Comparison of ENCODE assay signal across 14 cellular contexts in the genomic region with DNA sequence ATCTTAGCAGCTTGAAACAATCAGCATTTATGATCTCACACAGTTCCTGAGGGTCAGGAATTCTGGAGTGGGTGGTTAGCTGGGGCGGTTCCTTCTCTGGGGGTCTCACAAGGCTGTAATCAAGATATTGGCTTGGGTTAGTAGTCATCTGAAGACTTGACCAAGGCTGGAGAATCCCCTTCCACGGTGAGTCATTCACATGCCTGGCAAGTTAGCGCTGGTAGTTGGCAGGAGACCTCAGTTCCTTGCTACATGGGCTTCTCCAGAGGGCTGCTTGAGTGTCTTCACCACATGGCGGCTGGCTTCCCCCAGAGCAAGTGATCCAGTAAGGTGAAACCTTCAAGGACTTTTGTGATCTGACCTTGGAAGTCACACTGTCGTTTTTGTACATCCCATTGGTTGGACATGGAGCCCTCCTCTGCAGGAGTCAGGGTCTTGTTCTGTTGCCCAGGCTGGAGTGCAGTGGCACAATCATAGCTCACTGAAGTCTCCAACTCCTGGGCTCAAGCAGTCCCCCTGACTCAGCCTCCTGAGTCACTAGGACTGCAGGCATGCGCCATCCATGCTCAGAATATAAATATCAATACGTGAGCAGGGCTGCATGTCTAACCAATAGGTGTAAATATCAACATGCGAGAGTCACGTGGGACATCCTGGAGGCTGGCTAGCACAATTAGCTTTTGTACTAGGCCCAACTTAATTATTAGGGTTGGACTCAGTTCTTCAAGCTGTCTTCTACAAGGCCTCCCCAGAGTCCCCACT. TPM values are rescaled to one million over a fixed set of nuclear protein-coding genes. Genes with fewer than 3 reads are reported as not detected.
DNase-seq lines count a peak whose midpoint lies in the region; ATAC-seq, FAIRE-seq and TF ChIP-seq lines count a peak whose summit lies in the region.
"Had no signal": no experiment of that assay in that cellular context is flagged by ENCODE, and none has a peak within 500 bp of the region (broad histone marks: within the 10 kb centered on the region; RNA-seq: fewer than 3 reads in every experiment).

No MANE protein-coding gene starts in this region.

- CTCF ChIA-PET in K562 (lab: Yijun Ruan, JAX; ENCODE audit: low intra/inter-chr PET ratio) (no interaction called here), HepG2 (lab: Yijun Ruan, JAX; ENCODE audit: low intra/inter-chr PET ratio, low total read pairs) (interaction anchor here (1.0 to 2.5 kb wide), 2 partner anchors 8 to 34 kb away, joined by 3 to 11 read pairs; a partner anchor contains a TSS)

- H2AFZ ChIP-seq in K562 (ENCODE audit: low read depth, low read length): peak overlapping the region; percentile 38
- H2AFZ ChIP-seq in HepG2 (ENCODE audit: low read length): peak overlapping the region; percentile 80

- H3K4me3 ChIP-seq in K562: no peak overlapping the region
- peak overlapping the region; percentile 8 to 40 (median 31); a peak in 5 of 6 replicates for H3K4me3 ChIP-seq in HepG2 (replicated peaks in 1 of 3; ENCODE audit: insufficient read depth in 1 of 3, low read depth in 2 of 3, low read length in 3 of 3)
- H3K4me3 ChIP-seq: lower lobe of right lung had no signal

- H3K9ac ChIP-seq in K562 (ENCODE audit: insufficient read depth in 1 of 2, low read depth in 2 of 2, low read length in 2 of 2): no peak overlapping the region; a peak in 1 of 4 replicates
- H3K9ac ChIP-seq in HepG2 (ENCODE audit: insufficient read depth, low read depth, low read length): peak overlapping the region; percentile 31

- no peaks in the 10 kb centered on the region for H3K36me3 ChIP-seq in K562 (ENCODE audit: control insufficient read depth, insufficient read depth, low read length)
- H3K36me3 ChIP-seq in HepG2 (replicated peaks in 1 of 2; ENCODE audit: control insufficient read depth in 1 of 2, insufficient read depth in 2 of 2, low read length in 2 of 2): no peaks in the 10 kb centered on the region
- H3K36me3 ChIP-seq: lower lobe of right lung had no signal

- no peak for TF ChIP-seq POLR2A in K562 (conservative IDR thresholded peaks at IDR 0.05)
- no peak for TF ChIP-seq POLR2A in HepG2 (IDR thresholded peaks at IDR 0.05; ENCODE audit: insufficient read depth in 1 of 2, low read depth in 2 of 2, low read length in 2 of 2)

- WGBS in K562 (ENCODE audit: insufficient coverage, low coverage, missing lambda C conversion rate): 55% methylated on average over 7 of the region's 9 CpGs
- WGBS in HepG2 (ENCODE audit: low lambda C conversion rate): 19% methylated on average over 6 of the region's 9 CpGs

- POLR2A ChIA-PET in K562 (lab: Yijun Ruan, JAX): interaction anchor here (0.6 kb wide), 1 partner anchor 602 kb away, joined by 3 read pairs; no protein-coding TSS in a partner anchor
- POLR2A ChIA-PET in HepG2 (lab: Yijun Ruan, JAX): interaction anchor here (0.5 to 4.8 kb wide), 8 partner anchors 8 to 191 kb away, joined by 3 to 35 read pairs (median 16); a partner anchor contains a TSS

- DNase-seq in AG20443 (ENCODE audit: low spot score): peak; percentile 80
- DNase-seq in M059J (ENCODE audit: low read depth): peak; percentile 84
- DNase-seq in K562 (ENCODE audit: extremely low read depth in 1 of 4, low spot score in 3 of 4): no peak
- DNase-seq in HepG2 (ENCODE audit: low spot score): peak; percentile 41
- no peak for DNase-seq in NCI-H1694 (lab: John Stamatoyannopoulos, UW)
- DNase-seq: activated CD4-positive, alpha-beta T cell treated with anti-CD3 and anti-CD28 coated beads for 36 hours; activated naive CD4-positive, alpha-beta T cell treated with anti-CD3 and anti-CD28 coated beads for 36 hours; lower lobe of right lung; NCI-H1417; OCI-M1 had no signal

- TF ChIP-seq CTCF in K562 (IDR thresholded peaks at IDR 0.05 in 2 of 3, conservative IDR thresholded peaks at IDR 0.05 in 1 of 3; ENCODE audit: insufficient read depth in 2 of 3, low read depth in 1 of 3, low read length in 3 of 3) (no peak), HepG2 (CRISPR knock-in tag; IDR thresholded peaks at IDR 0.05) (no peak)

- intact Hi-C loops in K562 (cut with micrococcal nuclease): no loop called here
- intact Hi-C loops in HepG2 (cut with micrococcal nuclease; ENCODE audit: unreplicated experiment): no loop called here

- no peak overlapping the region for H3K4me2 ChIP-seq in K562 (ENCODE audit: insufficient read depth, low read length)
- H3K4me2 ChIP-seq in HepG2 (ENCODE audit: low read depth, low read length): peak overlapping the region; percentile 80

- H3K9me3 ChIP-seq in K562 (replicated peaks; ENCODE audit: control insufficient read depth, insufficient read depth, low read depth, low read length): no peaks in the 10 kb centered on the region
- no peaks in the 10 kb centered on the region for H3K9me3 ChIP-seq in HepG2 (ENCODE audit: low read length)
- H3K9me3 ChIP-seq: lower lobe of right lung had no signal

- H3K4me1 ChIP-seq in K562 (replicated peaks in 1 of 2; ENCODE audit: control insufficient read depth in 2 of 2, insufficient read depth in 2 of 2, low read length in 2 of 2) (no peaks in the 10 kb centered on the region), HepG2 (ENCODE audit: insufficient read depth, low read length) (peaks cover 46% of the 10 kb centered on the region)
- H3K4me1 ChIP-seq: lower lobe of right lung had no signal

- H3K27me3 ChIP-seq in K562 (ENCODE audit: control insufficient read depth in 2 of 2, insufficient read depth in 2 of 2, low read length in 2 of 2): no peaks in the 10 kb centered on the region
- H3K27me3 ChIP-seq in HepG2 (ENCODE audit: control insufficient read depth in 1 of 2, insufficient read depth in 2 of 2, low read length in 2 of 2): no peaks in the 10 kb centered on the region; a peak in 1 of 5 replicates

- TF ChIP-seq EP300 in K562 (IDR thresholded peaks at IDR 0.05; ENCODE audit: low read length): no peak
- TF ChIP-seq EP300 in HepG2 (IDR thresholded peaks at IDR 0.05; ENCODE audit: low read depth in 2 of 2, low read length in 2 of 2): no peak
- TF ChIP-seq EP300 in HepG2 (CRISPR knock-in tag; IDR thresholded peaks at IDR 0.05; ENCODE audit: borderline replicate concordance): no peak

- no TSS peak for BruUV-seq in K562 (replicated peaks; lab: Mats Ljungman, UMichigan)
- BruUV-seq in HepG2 (replicated peaks; lab: Mats Ljungman, UMichigan): no TSS peak

- in situ Hi-C loops in K562 (cut with MboI) (no loop called here), HepG2 (cut with HindIII; ENCODE audit: extremely low pct_ligation_motif_present, low pct_unique_long_range_greater_than_20kb) (no loop called here)

- no peaks in the 10 kb centered on the region for H4K20me1 ChIP-seq in K562 (replicated peaks; ENCODE audit: control insufficient read depth, insufficient read depth, low read length)
- H4K20me1 ChIP-seq in HepG2 (ENCODE audit: insufficient read depth, low read length): no peaks in the 10 kb centered on the region

- H3K9me1 ChIP-seq in K562 (ENCODE audit: control insufficient read depth, insufficient read depth, low read length): no peaks in the 10 kb centered on the region

- H3K79me2 ChIP-seq in K562 (ENCODE audit: control insufficient read depth, insufficient read depth, low read length) (no peaks in the 10 kb centered on the region), HepG2 (ENCODE audit: insufficient read depth, low read length) (no peaks in the 10 kb centered on the region)

- H3K27ac ChIP-seq in K562 (ENCODE audit: extremely low read depth, low read depth, low read length) (no peak overlapping the region), HepG2 (ENCODE audit: extremely low read length, insufficient read depth, low read length) (peak overlapping the region; percentile 10)
- H3K27ac ChIP-seq: lower lobe of right lung had no signal

- no peak for TF ChIP-seq RAD21 in K562 (CRISPR knock-in tag; conservative IDR thresholded peaks at IDR 0.05 in 1 of 2, IDR thresholded peaks at IDR 0.05 in 1 of 2)
- TF ChIP-seq RAD21 in HepG2 (CRISPR knock-in tag; IDR thresholded peaks at IDR 0.05): no peak

- ATAC-seq in K562 (no peak), HepG2 (peak; percentile 73), GM18502 (IDR thresholded peaks at IDR 0.05; ENCODE audit: poor library complexity, unreplicated experiment) (no peak), GM21381 (IDR thresholded peaks at IDR 0.05; ENCODE audit: unreplicated experiment) (no peak), HG03139 (IDR thresholded peaks at IDR 0.05; ENCODE audit: unreplicated experiment) (no peak)

- FAIRE-seq in K562 (lab: Jason Lieb, UNC) (no peak), HepG2 (lab: Jason Lieb, UNC) (no peak)
- FAIRE-seq: D721Med had no signal

RNA-seq across cellular contexts. Expression of a gene that starts 7.2 kb away (rescaled TPM):
- 67.4 and 71.3 TPM in 2 replicates for total RNA-seq in M059J (2014; rRNA removed; shearing (Covaris generic))
- 25.2 and 45.8 TPM in 2 replicates for total RNA-seq in K562 (2011; cell fraction: chromatin; rRNA removed; ENCODE audit: low replicate concordance)
- total RNA-seq in K562 (2011; cell fraction: nucleolus; rRNA removed): 29.2 and 30.9 TPM in 2 replicates
- total RNA-seq in K562 (2011; cell fraction: nucleoplasm; rRNA removed): 33.9 and 44.9 TPM in 2 replicates
- total RNA-seq in K562 (2014; rRNA removed) (22.4 and 27.9 TPM in 2 replicates), K562 (2014; rRNA removed; fragmentation: Illumina TruSeq; extraction: Trizol) (26.0 and 27.3 TPM in 2 replicates), K562 (2015; rRNA removed; fragmentation: Illumina TruSeq; extraction: Trizol) (21.0 and 21.4 TPM in 2 replicates), K562 (2021) (24.1 and 24.8 TPM in 2 replicates), HepG2 (2016; rRNA removed; fragmentation: Illumina TruSeq; extraction: Trizol) (159 and 167 TPM in 2 replicates)
- polyA plus RNA-seq in K562 (2011; rRNA removed) (55.0 and 57.1 TPM in 2 replicates), K562 (2014; fragmentation: Illumina TruSeq; extraction: Trizol) (31.9 and 35.0 TPM in 2 replicates), K562 (2014; fragmentation: Nextera tagmentation; extraction: Ambion mirVana) (10 to 100 TPM; 10.2 to 13.5 TPM), K562 (2014; rRNA removed) (26.4 and 32.0 TPM in 2 replicates), HepG2 (2011; rRNA removed) (203 and 212 TPM in 2 replicates)
- polyA plus RNA-seq in K562 (2011; cell fraction: cytosol; rRNA removed): 39.0 and 41.9 TPM in 2 replicates
- 26.0 and 27.4 TPM in 2 replicates for polyA plus RNA-seq in K562 (2011; cell fraction: nucleus; rRNA removed)
- 27.7 and 40.8 TPM in 2 replicates for polyA plus RNA-seq in K562 (2012)
- 24.9 and 25.8 TPM in 2 replicates for polyA minus RNA-seq in K562 (2011; rRNA and poly(A)+ RNA removed)
- polyA minus RNA-seq in K562 (2011; cell fraction: cytosol; rRNA and poly(A)+ RNA removed): 19.2 and 21.1 TPM in 2 replicates
- polyA minus RNA-seq in K562 (2011; cell fraction: nucleus; rRNA and poly(A)+ RNA removed): 7.9 and 11.9 TPM in 2 replicates
- 36.4 and 36.6 TPM in 2 replicates for total RNA-seq in HepG2 (2016; cell fraction: cytosol; rRNA removed; fragmentation: Illumina TruSeq; extraction: Trizol; ENCODE audit: low read depth)
- total RNA-seq in HepG2 (2016; cell fraction: insoluble cytoplasmic fraction; rRNA removed; fragmentation: Illumina TruSeq; extraction: Trizol): 162 and 163 TPM in 2 replicates
- total RNA-seq in HepG2 (2016; cell fraction: membrane; rRNA removed; fragmentation: Illumina TruSeq; extraction: Trizol): 98.2 and 102 TPM in 2 replicates
- total RNA-seq in HepG2 (2016; cell fraction: nucleus; rRNA removed; fragmentation: Illumina TruSeq; extraction: Trizol): 68.4 and 75.1 TPM in 2 replicates
- 167 and 170 TPM in 2 replicates for polyA plus RNA-seq in HepG2 (2011; cell fraction: cytosol; rRNA removed)
- polyA plus RNA-seq in HepG2 (2011; cell fraction: nucleus; rRNA removed): 133 and 152 TPM in 2 replicates
- polyA plus RNA-seq in HepG2 (2012): 126 and 158 TPM in 2 replicates
- polyA plus RNA-seq in HepG2 (2016; cell fraction: cytosol; fragmentation: Illumina TruSeq; extraction: Trizol; ENCODE audit: low read depth): 33.2 and 39.7 TPM in 2 replicates
- 169 and 174 TPM in 2 replicates for polyA plus RNA-seq in HepG2 (2016; cell fraction: insoluble cytoplasmic fraction; fragmentation: Illumina TruSeq; extraction: Trizol; ENCODE audit: low read depth)
- polyA plus RNA-seq in HepG2 (2016; cell fraction: membrane; fragmentation: Illumina TruSeq; extraction: Trizol; ENCODE audit: low read depth): 73.5 and 79.3 TPM in 2 replicates
- polyA plus RNA-seq in HepG2 (2016; cell fraction: nucleus; fragmentation: Illumina TruSeq; extraction: Trizol; ENCODE audit: insufficient read depth, low read depth): 104 and 117 TPM in 2 replicates
- 19.6 and 162 TPM in 2 replicates for polyA minus RNA-seq in HepG2 (2011; rRNA and poly(A)+ RNA removed; ENCODE audit: low replicate concordance)
- 70.8 and 86.6 TPM in 2 replicates for polyA minus RNA-seq in HepG2 (2011; cell fraction: cytosol; rRNA and poly(A)+ RNA removed)
- 55.0 and 66.1 TPM in 2 replicates for polyA minus RNA-seq in HepG2 (2011; cell fraction: nucleus; rRNA and poly(A)+ RNA removed)

RNA-seq across cellular contexts. Expression of a gene that starts 15.3 kb away (rescaled TPM):
- total RNA-seq in M059J (2014; rRNA removed; shearing (Covaris generic)): 50.5 and 86.0 TPM in 2 replicates
- 30.7 and 40.6 TPM in 2 replicates for total RNA-seq in K562 (2011; cell fraction: chromatin; rRNA removed; ENCODE audit: low replicate concordance)
- 21.0 and 23.7 TPM in 2 replicates for total RNA-seq in K562 (2011; cell fraction: nucleolus; rRNA removed)
- 26.1 and 26.9 TPM in 2 replicates for total RNA-seq in K562 (2011; cell fraction: nucleoplasm; rRNA removed)
- total RNA-seq in K562 (2014; rRNA removed) (20.2 and 24.9 TPM in 2 replicates), K562 (2014; rRNA removed; fragmentation: Illumina TruSeq; extraction: Trizol) (21.7 and 22.4 TPM in 2 replicates), K562 (2015; rRNA removed; fragmentation: Illumina TruSeq; extraction: Trizol) (19.5 and 20.0 TPM in 2 replicates), K562 (2021) (32.5 and 33.8 TPM in 2 replicates), HepG2 (2016; rRNA removed; fragmentation: Illumina TruSeq; extraction: Trizol) (33.3 and 45.3 TPM in 2 replicates)
- polyA plus RNA-seq in K562 (2011; rRNA removed) (11.8 and 15.2 TPM in 2 replicates), K562 (2014; fragmentation: Illumina TruSeq; extraction: Trizol) (9.1 TPM in 2 replicates), K562 (2014; fragmentation: Nextera tagmentation; extraction: Ambion mirVana) (1 to 10 TPM; 2.2 to 2.8 TPM), K562 (2014; rRNA removed) (11.5 and 14.2 TPM in 2 replicates), HepG2 (2011; rRNA removed) (8.8 and 9.3 TPM in 2 replicates)
- polyA plus RNA-seq in K562 (2011; cell fraction: cytosol; rRNA removed): 9.0 and 14.5 TPM in 2 replicates
- polyA plus RNA-seq in K562 (2011; cell fraction: nucleus; rRNA removed): 6.9 and 8.0 TPM in 2 replicates
- 5.3 and 7.7 TPM in 2 replicates for polyA plus RNA-seq in K562 (2012)
- 28.1 and 37.4 TPM in 2 replicates for polyA minus RNA-seq in K562 (2011; rRNA and poly(A)+ RNA removed)
- polyA minus RNA-seq in K562 (2011; cell fraction: cytosol; rRNA and poly(A)+ RNA removed): 16.1 and 17.8 TPM in 2 replicates
- polyA minus RNA-seq in K562 (2011; cell fraction: nucleus; rRNA and poly(A)+ RNA removed): 8.5 and 14.0 TPM in 2 replicates
- 6.6 and 7.4 TPM in 2 replicates for total RNA-seq in HepG2 (2016; cell fraction: cytosol; rRNA removed; fragmentation: Illumina TruSeq; extraction: Trizol; ENCODE audit: low read depth)
- total RNA-seq in HepG2 (2016; cell fraction: insoluble cytoplasmic fraction; rRNA removed; fragmentation: Illumina TruSeq; extraction: Trizol): 33.3 and 42.0 TPM in 2 replicates
- 21.0 and 24.2 TPM in 2 replicates for total RNA-seq in HepG2 (2016; cell fraction: membrane; rRNA removed; fragmentation: Illumina TruSeq; extraction: Trizol)
- total RNA-seq in HepG2 (2016; cell fraction: nucleus; rRNA removed; fragmentation: Illumina TruSeq; extraction: Trizol): 25.6 and 28.1 TPM in 2 replicates
- 6.9 and 7.3 TPM in 2 replicates for polyA plus RNA-seq in HepG2 (2011; cell fraction: cytosol; rRNA removed)
- 8.1 and 8.6 TPM in 2 replicates for polyA plus RNA-seq in HepG2 (2011; cell fraction: nucleus; rRNA removed)
- polyA plus RNA-seq in HepG2 (2012): 6.4 TPM in 2 replicates
- polyA plus RNA-seq in HepG2 (2016; cell fraction: cytosol; fragmentation: Illumina TruSeq; extraction: Trizol; ENCODE audit: low read depth): 3.3 and 5.4 TPM in 2 replicates
- polyA plus RNA-seq in HepG2 (2016; cell fraction: insoluble cytoplasmic fraction; fragmentation: Illumina TruSeq; extraction: Trizol; ENCODE audit: low read depth): 21.1 and 24.6 TPM in 2 replicates
- 9.8 and 11.9 TPM in 2 replicates for polyA plus RNA-seq in HepG2 (2016; cell fraction: membrane; fragmentation: Illumina TruSeq; extraction: Trizol; ENCODE audit: low read depth)
- 23.3 and 24.8 TPM in 2 replicates for polyA plus RNA-seq in HepG2 (2016; cell fraction: nucleus; fragmentation: Illumina TruSeq; extraction: Trizol; ENCODE audit: insufficient read depth, low read depth)
- 25.7 and 39.3 TPM in 2 replicates for polyA minus RNA-seq in HepG2 (2011; rRNA and poly(A)+ RNA removed; ENCODE audit: low replicate concordance)
- 12.4 and 13.6 TPM in 2 replicates for polyA minus RNA-seq in HepG2 (2011; cell fraction: cytosol; rRNA and poly(A)+ RNA removed)
- 11.5 and 15.2 TPM in 2 replicates for polyA minus RNA-seq in HepG2 (2011; cell fraction: nucleus; rRNA and poly(A)+ RNA removed)

RNA-seq across cellular contexts. Expression of a gene that starts 34.6 kb away (rescaled TPM):
- 22.3 and 30.5 TPM in 2 replicates for total RNA-seq in M059J (2014; rRNA removed; shearing (Covaris generic))
- 114 and 141 TPM in 2 replicates for total RNA-seq in K562 (2011; cell fraction: chromatin; rRNA removed; ENCODE audit: low replicate concordance)
- total RNA-seq in K562 (2011; cell fraction: nucleolus; rRNA removed): 84.7 and 85.2 TPM in 2 replicates
- 72.6 and 76.2 TPM in 2 replicates for total RNA-seq in K562 (2011; cell fraction: nucleoplasm; rRNA removed)
- total RNA-seq in K562 (2014; rRNA removed) (50.9 and 56.5 TPM in 2 replicates), K562 (2014; rRNA removed; fragmentation: Illumina TruSeq; extraction: Trizol) (49.3 and 51.4 TPM in 2 replicates), K562 (2015; rRNA removed; fragmentation: Illumina TruSeq; extraction: Trizol) (44.7 and 45.3 TPM in 2 replicates), K562 (2021) (71.2 and 75.1 TPM in 2 replicates), HepG2 (2016; rRNA removed; fragmentation: Illumina TruSeq; extraction: Trizol) (46.7 and 53.5 TPM in 2 replicates)
- polyA plus RNA-seq in K562 (2011; rRNA removed) (60.0 and 64.3 TPM in 2 replicates), K562 (2014; fragmentation: Illumina TruSeq; extraction: Trizol) (55.8 and 56.8 TPM in 2 replicates), K562 (2014; fragmentation: Nextera tagmentation; extraction: Ambion mirVana) (10 to 100 TPM; 46.3 to 96.5 TPM), K562 (2014; rRNA removed) (46.8 and 47.9 TPM in 2 replicates), HepG2 (2011; rRNA removed) (45.8 and 65.2 TPM in 2 replicates)
- polyA plus RNA-seq in K562 (2011; cell fraction: cytosol; rRNA removed): 47.4 and 54.4 TPM in 2 replicates
- 50.4 and 52.8 TPM in 2 replicates for polyA plus RNA-seq in K562 (2011; cell fraction: nucleus; rRNA removed)
- polyA plus RNA-seq in K562 (2012): 49.5 and 66.4 TPM in 2 replicates
- polyA minus RNA-seq in K562 (2011; rRNA and poly(A)+ RNA removed): 80.4 and 90.7 TPM in 2 replicates
- polyA minus RNA-seq in K562 (2011; cell fraction: cytosol; rRNA and poly(A)+ RNA removed): 44.9 and 47.3 TPM in 2 replicates
- polyA minus RNA-seq in K562 (2011; cell fraction: nucleus; rRNA and poly(A)+ RNA removed): 20.9 and 31.4 TPM in 2 replicates
- total RNA-seq in HepG2 (2016; cell fraction: cytosol; rRNA removed; fragmentation: Illumina TruSeq; extraction: Trizol; ENCODE audit: low read depth): 20.7 and 27.6 TPM in 2 replicates
- total RNA-seq in HepG2 (2016; cell fraction: insoluble cytoplasmic fraction; rRNA removed; fragmentation: Illumina TruSeq; extraction: Trizol): 47.6 and 56.5 TPM in 2 replicates
- total RNA-seq in HepG2 (2016; cell fraction: membrane; rRNA removed; fragmentation: Illumina TruSeq; extraction: Trizol): 39.5 and 44.9 TPM in 2 replicates
- 32.6 and 43.7 TPM in 2 replicates for total RNA-seq in HepG2 (2016; cell fraction: nucleus; rRNA removed; fragmentation: Illumina TruSeq; extraction: Trizol)
- polyA plus RNA-seq in HepG2 (2011; cell fraction: cytosol; rRNA removed): 27.9 and 31.5 TPM in 2 replicates
- polyA plus RNA-seq in HepG2 (2011; cell fraction: nucleus; rRNA removed): 145 and 182 TPM in 2 replicates
- polyA plus RNA-seq in HepG2 (2012): 37.0 and 37.3 TPM in 2 replicates
- polyA plus RNA-seq in HepG2 (2016; cell fraction: cytosol; fragmentation: Illumina TruSeq; extraction: Trizol; ENCODE audit: low read depth): 25.9 and 30.6 TPM in 2 replicates
- 44.1 and 46.1 TPM in 2 replicates for polyA plus RNA-seq in HepG2 (2016; cell fraction: insoluble cytoplasmic fraction; fragmentation: Illumina TruSeq; extraction: Trizol; ENCODE audit: low read depth)
- polyA plus RNA-seq in HepG2 (2016; cell fraction: membrane; fragmentation: Illumina TruSeq; extraction: Trizol; ENCODE audit: low read depth): 35.3 and 37.4 TPM in 2 replicates
- 54.0 and 55.1 TPM in 2 replicates for polyA plus RNA-seq in HepG2 (2016; cell fraction: nucleus; fragmentation: Illumina TruSeq; extraction: Trizol; ENCODE audit: insufficient read depth, low read depth)
- 57.0 and 70.3 TPM in 2 replicates for polyA minus RNA-seq in HepG2 (2011; rRNA and poly(A)+ RNA removed; ENCODE audit: low replicate concordance)
- 25.5 and 29.4 TPM in 2 replicates for polyA minus RNA-seq in HepG2 (2011; cell fraction: cytosol; rRNA and poly(A)+ RNA removed)
- 38.9 and 51.6 TPM in 2 replicates for polyA minus RNA-seq in HepG2 (2011; cell fraction: nucleus; rRNA and poly(A)+ RNA removed)

Comparison
In these comparisons a context has a peak if more than half of its experiments do, and no peak if none do; other contexts are left out.
1. DNase-seq: peak in AG20443 (single experiment), M059J (single experiment) and HepG2 (single experiment); none in K562 (0 of 4) and NCI-H1694 (single experiment).